ENCODE assay signal across 25 cellular contexts in the genomic region with DNA sequence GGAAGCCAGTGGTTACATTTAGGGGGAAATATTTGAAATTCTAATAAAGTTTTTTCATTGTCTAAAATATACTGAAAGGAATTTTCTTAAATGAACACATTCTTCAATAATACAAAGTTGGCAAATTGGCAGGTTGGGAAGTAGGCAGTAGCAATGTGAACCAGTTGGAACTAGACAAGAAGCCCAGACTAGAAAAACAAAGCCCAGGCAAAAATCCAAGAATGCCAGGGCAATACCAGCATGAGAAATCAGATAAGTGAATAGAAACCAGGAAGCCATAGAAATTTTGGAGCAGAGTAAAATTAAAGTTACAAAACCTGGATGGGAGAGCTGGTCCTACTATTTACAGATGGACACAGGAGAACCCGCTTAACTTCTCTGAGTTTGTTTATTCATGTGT. TPM values are rescaled to one million over a fixed set of nuclear protein-coding genes. Genes with fewer than 3 reads are reported as not detected.
DNase-seq lines count a peak whose midpoint lies in the region; TF ChIP-seq lines count a peak whose summit lies in the region.
"Had no signal": no experiment of that assay in that cellular context is flagged by ENCODE, and none has a peak within 500 bp of the region (broad histone marks: within the 10 kb centered on the region; RNA-seq: fewer than 3 reads in every experiment).

No MANE protein-coding gene starts in this region.

- H3K36me3 Mint-ChIP-seq in MCF 10A (ENCODE audit: insufficient read depth, unreplicated experiment) (peaks cover under 1% of the 10 kb centered on the region), osteocyte (ENCODE audit: unreplicated experiment) (no peaks in the 10 kb centered on the region), nephron progenitor cell (ENCODE audit: low read depth) (no peaks in the 10 kb centered on the region)
- H3K36me3 Mint-ChIP-seq: activated CD4-positive, alpha-beta memory T cell treated with anti-CD3 and anti-CD28 coated beads for 36 hours; brain; natural killer cell had no signal

- TF ChIP-seq CTCF in MCF 10A (IDR thresholded peaks at IDR 0.05; ENCODE audit: unreplicated experiment) = no peak
- no peak for TF ChIP-seq CTCF in osteocyte (IDR thresholded peaks at IDR 0.05)
- no peak for TF ChIP-seq CTCF in nephron progenitor cell (IDR thresholded peaks at IDR 0.05)

- peak; percentile 20 for DNase-seq in EL
- peak; percentile 71 for DNase-seq in NCI-H2029 (lab: John Stamatoyannopoulos, UW)
- peak; percentile 91 for DNase-seq in MCF 10A (ENCODE audit: unreplicated experiment)
- DNase-seq in osteocyte (ENCODE audit: extremely low spot score, unreplicated experiment) = no peak
- DNase-seq in iPS-NIHi11 (ENCODE audit: low spot score) = no peak
- no peak for DNase-seq in nephron progenitor cell
- no peak for DNase-seq in SKM-1 (lab: John Stamatoyannopoulos, UW; ENCODE audit: unreplicated experiment)
- DNase-seq in activated naive CD4-positive, alpha-beta T cell treated with Interleukin-2 at 50 U/mL for 16 hours = no peak
- DNase-seq: activated CD4-positive, alpha-beta memory T cell treated with anti-CD3 and anti-CD28 coated beads for 36 hours; activated CD4-positive, CD25-positive, alpha-beta regulatory T cell treated with anti-CD3 and anti-CD28 coated beads, Interleukin-2, amount 50 U/mL, for 72 hours; activated naive CD4-positive, alpha-beta T cell; adrenal gland; DMS 273 treated with DMSO at 0.1 percent for 48 hours; KG1; lower lobe of right lung; MV-4-11; natural killer cell; NCI-H524 treated with DMSO at 0.1 percent for 48 hours; occipital lobe; psoas muscle; sigmoid colon; stimulated activated CD4-positive, alpha-beta T cell treated with anti-CD3 and anti-CD28 coated beads, Interleukin-4, amount 100 ng/mL, for 1 hour; tibial artery had no signal

- H3K27ac Mint-ChIP-seq in MCF 10A (ENCODE audit: low read depth, unreplicated experiment) (peak overlapping the region; percentile 91), osteocyte (ENCODE audit: unreplicated experiment) (peak overlapping the region; percentile 28), nephron progenitor cell (no peak overlapping the region)
- H3K27ac Mint-ChIP-seq: activated CD4-positive, alpha-beta memory T cell treated with anti-CD3 and anti-CD28 coated beads for 36 hours; brain; natural killer cell had no signal

- peaks cover 8% of the 10 kb centered on the region for H3K9me3 Mint-ChIP-seq in MCF 10A (ENCODE audit: unreplicated experiment)
- H3K9me3 Mint-ChIP-seq in osteocyte (ENCODE audit: unreplicated experiment) = no peaks in the 10 kb centered on the region
- no peaks in the 10 kb centered on the region for H3K9me3 Mint-ChIP-seq in nephron progenitor cell
- H3K9me3 Mint-ChIP-seq: activated CD4-positive, alpha-beta memory T cell treated with anti-CD3 and anti-CD28 coated beads for 36 hours; brain had no signal

- H3K4me3 Mint-ChIP-seq in MCF 10A (ENCODE audit: unreplicated experiment) (no peak overlapping the region), osteocyte (ENCODE audit: unreplicated experiment) (no peak overlapping the region), nephron progenitor cell (no peak overlapping the region)
- H3K4me3 Mint-ChIP-seq: activated CD4-positive, alpha-beta memory T cell treated with anti-CD3 and anti-CD28 coated beads for 36 hours; brain; natural killer cell had no signal

- no TSS peak for BruUV-seq in MCF 10A (replicated peaks; lab: Mats Ljungman, UMichigan)

- POLR2A ChIA-PET in MCF 10A (lab: Yijun Ruan, JAX) = interaction anchor here (0.9 to 1.6 kb wide), 4 partner anchors 10 to 52 kb away, joined by 3 to 6 read pairs (median 4); a partner anchor contains a TSS

- intact Hi-C loops in MCF 10A (cut with micrococcal nuclease) = no loop called here

- peaks cover 34% of the 10 kb centered on the region for H3K4me1 Mint-ChIP-seq in MCF 10A (ENCODE audit: insufficient read depth, unreplicated experiment)
- H3K4me1 Mint-ChIP-seq in osteocyte (ENCODE audit: unreplicated experiment) = peaks cover 12% of the 10 kb centered on the region
- H3K4me1 Mint-ChIP-seq in nephron progenitor cell = peaks cover 14% of the 10 kb centered on the region
- H3K4me1 Mint-ChIP-seq: brain, natural killer cell had no signal

- H3K27me3 Mint-ChIP-seq in MCF 10A (ENCODE audit: insufficient read depth, unreplicated experiment) (no peaks in the 10 kb centered on the region), osteocyte (ENCODE audit: unreplicated experiment) (peaks cover 13% of the 10 kb centered on the region), nephron progenitor cell (ENCODE audit: low read depth, poor library complexity) (no peaks in the 10 kb centered on the region)
- H3K27me3 Mint-ChIP-seq: activated CD4-positive, alpha-beta memory T cell treated with anti-CD3 and anti-CD28 coated beads for 36 hours; brain had no signal

- CTCF ChIA-PET in MCF 10A (lab: Yijun Ruan, JAX) = interaction anchor here (0.6 to 1.6 kb wide), 3 partner anchors 11 to 314 kb away, joined by 3 to 5 read pairs (median 5); no protein-coding TSS in a partner anchor

RNA-seq across cellular contexts. Expression of a gene that starts 52.2 kb away (rescaled TPM):
- total RNA-seq in MCF 10A (2022) (72.9 and 96.9 TPM in 2 replicates), osteocyte (44.1 and 47.1 TPM in 2 replicates)
- total RNA-seq: T-helper 2 cell treated with Interferon-gamma antibody and Interleukin-4, amounts not matched to agents 100 ng/mL and 5 ng/mL, for 36 hours had no signal

Comparison
In these comparisons a context has a peak if more than half of its experiments do, and no peak if none do; other contexts are left out.
1. DNase-seq: peak in EL (single experiment), NCI-H2029 (single experiment) and MCF 10A (single experiment); none in osteocyte (single experiment), iPS-NIHi11 (single experiment), nephron progenitor cell (single experiment), SKM-1 (single experiment) and activated naive CD4-positive, alpha-beta T cell treated with Interleukin-2 at 50 U/mL for 16 hours (single experiment).